8 cellular contexts compared by ENCODE assay signal in genomic region chr10:128063736-128064614, GRCh38.
DNase-seq lines count a peak whose midpoint lies in the region; ATAC-seq, FAIRE-seq and TF ChIP-seq lines count a peak whose summit lies in the region.

No MANE protein-coding gene starts in this region.

- in situ Hi-C loops in G401 (cut with HindIII; ENCODE audit: low sequenced_read_pairs), result no loop called here

- peak overlapping the region; percentile 61 for H3K4me2 ChIP-seq in DND-41 (ENCODE audit: insufficient read depth, low read length)
- peak overlapping the region; percentile 78 for H3K4me2 ChIP-seq in OCI-LY3 (ENCODE audit: low read length)

- H3K4me1 ChIP-seq in DND-41 (ENCODE audit: insufficient read depth, low read length) (peaks cover 44% of the 10 kb centered on the region), OCI-LY3 (ENCODE audit: low read length) (peaks cover 98% of the 10 kb centered on the region), uterus (no peaks in the 10 kb centered on the region)

- peak overlapping the region; percentile 86 for H3K27ac Mint-ChIP-seq in dendritic cell treated with granulocyte-macrophage colony-stimulating factor and Interleukin-4, amounts not matched to agents 40 ng/mL and 50 ng/mL, for 4 days

- H3K9ac ChIP-seq in DND-41 (ENCODE audit: low read depth, low read length) (peak overlapping the region; percentile 49), OCI-LY3 (ENCODE audit: low read length) (peak overlapping the region; percentile 82)

- peaks cover 97% of the 10 kb centered on the region for H3K4me1 Mint-ChIP-seq in dendritic cell treated with granulocyte-macrophage colony-stimulating factor and Interleukin-4, amounts not matched to agents 40 ng/mL and 50 ng/mL, for 4 days (ENCODE audit: low read depth)

- no peak overlapping the region for H2AFZ ChIP-seq in DND-41 (ENCODE audit: low read depth, low read length)
- H2AFZ ChIP-seq in OCI-LY3 (ENCODE audit: low read depth, low read length), result no peak overlapping the region

- H4K20me1 ChIP-seq in DND-41 (ENCODE audit: insufficient read depth, low read length) (peaks cover 5% of the 10 kb centered on the region; the same call in 1 of the 2 replicates), OCI-LY3 (ENCODE audit: insufficient read depth, low read length) (no peaks in the 10 kb centered on the region)

- intact Hi-C loops in dendritic cell treated with granulocyte-macrophage colony-stimulating factor and Interleukin-4, amounts not matched to agents 40 ng/mL and 50 ng/mL, for 4 days (cut with micrococcal nuclease), result loop anchor here (1.0 kb wide), 3 partner anchors 13 to 181 kb away; no protein-coding TSS in a partner anchor
- intact Hi-C loops in posterior vena cava (cut with DNase I) (no loop called here), uterus (cut with DNase I; ENCODE audit: low total_unique reads) (no loop called here)

- H3K36me3 ChIP-seq in DND-41 (ENCODE audit: insufficient read depth, low read length), result peaks cover 59% of the 10 kb centered on the region
- peaks cover 64% of the 10 kb centered on the region for H3K36me3 ChIP-seq in OCI-LY3 (replicated peaks; ENCODE audit: low read depth, low read length)
- no peaks in the 10 kb centered on the region for H3K36me3 ChIP-seq in uterus

- peaks cover 5% of the 10 kb centered on the region for H3K9me3 Mint-ChIP-seq in dendritic cell treated with granulocyte-macrophage colony-stimulating factor and Interleukin-4, amounts not matched to agents 40 ng/mL and 50 ng/mL, for 4 days

- H3K4me3 Mint-ChIP-seq in dendritic cell treated with granulocyte-macrophage colony-stimulating factor and Interleukin-4, amounts not matched to agents 40 ng/mL and 50 ng/mL, for 4 days, result peak overlapping the region; percentile 73

- no peaks in the 10 kb centered on the region for H3K27me3 ChIP-seq in DND-41 (ENCODE audit: insufficient read depth, low read length, poor library complexity)
- no peaks in the 10 kb centered on the region for H3K27me3 ChIP-seq in OCI-LY3 (ENCODE audit: low read depth, low read length)
- H3K27me3 ChIP-seq in uterus, result no peaks in the 10 kb centered on the region

- FAIRE-seq in HTR-8/SVneo (lab: Jason Lieb, UNC), result no peak

- H3K27ac ChIP-seq in DND-41 (ENCODE audit: low read length) (peak overlapping the region; percentile 86), OCI-LY3 (ENCODE audit: low read length) (peak overlapping the region; percentile 99), uterus (peak overlapping the region in 1 of 2 donors; percentile 58)

- no peaks in the 10 kb centered on the region for H3K27me3 Mint-ChIP-seq in dendritic cell treated with granulocyte-macrophage colony-stimulating factor and Interleukin-4, amounts not matched to agents 40 ng/mL and 50 ng/mL, for 4 days

- peak; percentile 83 for DNase-seq in DND-41
- DNase-seq in posterior vena cava (ENCODE audit: low spot score), result peak; percentile 71
- DNase-seq in uterus, result no peak
- DNase-seq in HTR-8/SVneo (ENCODE audit: insufficient read length, low spot score), result no peak
- no peak for DNase-seq in G401 (ENCODE audit: low spot score)

- TF ChIP-seq CTCF in DND-41 (IDR thresholded peaks at IDR 0.05; ENCODE audit: borderline replicate concordance, extremely low read depth, low read length, poor library complexity, severe bottlenecking) (no peak), OCI-LY3 (IDR thresholded peaks at IDR 0.05; ENCODE audit: low read depth, low read length) (no peak), uterus (IDR thresholded peaks at IDR 0.05) (no peak)

- H3K36me3 Mint-ChIP-seq in dendritic cell treated with granulocyte-macrophage colony-stimulating factor and Interleukin-4, amounts not matched to agents 40 ng/mL and 50 ng/mL, for 4 days (ENCODE audit: low read depth), result peaks cover 100% of the 10 kb centered on the region

- ATAC-seq in DND-41 (ENCODE audit: insufficient read depth, low read depth) (peak; percentile 54), GM21825 (IDR thresholded peaks at IDR 0.05; ENCODE audit: unreplicated experiment) (peak; percentile 22)

- no peaks in the 10 kb centered on the region for H3K79me2 ChIP-seq in DND-41 (ENCODE audit: insufficient read depth, low read length)
- H3K79me2 ChIP-seq in OCI-LY3 (ENCODE audit: low read length), result peaks cover 15% of the 10 kb centered on the region; the same call in 1 of the 2 replicates

- TF ChIP-seq POLR2A in uterus (IDR thresholded peaks at IDR 0.05), result no peak

- H3K4me3 ChIP-seq in DND-41 (ENCODE audit: low read depth in 1 of 2, low read length in 2 of 2) (peak overlapping the region in 1 of 2 experiments; percentile 26; a peak in 2 of 4 replicates), OCI-LY3 (ENCODE audit: low read length) (peak overlapping the region; percentile 53), uterus (no peak overlapping the region)

- H3K9me3 ChIP-seq in DND-41 (ENCODE audit: insufficient read depth, low read length, severe bottlenecking), result no peaks in the 10 kb centered on the region
- H3K9me3 ChIP-seq in OCI-LY3 (ENCODE audit: insufficient read depth, low read length), result no peaks in the 10 kb centered on the region
- no peaks in the 10 kb centered on the region for H3K9me3 ChIP-seq in uterus

Comparison
In these comparisons a context has a peak if more than half of its experiments do, and no peak if none do; other contexts are left out.
1. DNase-seq: peak in DND-41 (single experiment) and posterior vena cava (single experiment); none in uterus (0 of 2), HTR-8/SVneo (single experiment) and G401 (single experiment).